Comparison of ENCODE assay signal across 18 cellular contexts in genomic region chr14:34678735-34679134, GRCh38.
"Had no signal": no experiment of that assay in that cellular context is flagged by ENCODE, and none has a peak within 500 bp of the region (broad histone marks: within the 10 kb centered on the region; RNA-seq: fewer than 3 reads in every experiment).

No MANE protein-coding gene starts in this region.

- H3K4me3 ChIP-seq: body of pancreas, left lung, smooth muscle cell, stomach had no signal

- H3K4me1 ChIP-seq: body of pancreas, left lung had no signal

- DNase-seq: activated CD4-positive, alpha-beta T cell treated with anti-CD3 and anti-CD28 coated beads for 4 hours; activated CD8-positive, alpha-beta memory T cell treated with anti-CD3 and anti-CD28 coated beads, Interleukin-2, amount 50 U/mL, for 4 hours; activated CD8-positive, alpha-beta T cell treated with anti-CD3 and anti-CD28 coated beads for 36 hours; activated effector memory CD4-positive, alpha-beta T cell treated with anti-CD3 and anti-CD28 coated beads, Interleukin-2, amount 50 U/mL, for 16 hours; activated T-cell treated with anti-CD3 and anti-CD28 coated beads, Interleukin-2, amount 50 U/mL, for 48 hours; body of pancreas; cerebellar nuclear complex; left lung; naive thymus-derived CD4-positive, alpha-beta T cell; posterior cingulate gyrus; stomach; T-helper 2 cell had no signal

- H3K27ac ChIP-seq: body of pancreas, left lung, neutrophil, stomach had no signal

- H3K9me3 ChIP-seq: body of pancreas, left lung, neutrophil, stomach had no signal

- H3K27me3 ChIP-seq: body of pancreas, left lung, neutrophil, stomach had no signal

- FAIRE-seq: keratinocyte, TTC549, urothelium cell line had no signal

- H3K36me3 ChIP-seq: left lung, neutrophil, stomach had no signal

- ATAC-seq: activated CD8-positive, alpha-beta T cell treated with anti-CD3 and anti-CD28 coated beads for 36 hours; body of pancreas; left lung; naive thymus-derived CD4-positive, alpha-beta T cell; WTC11 had no signal

- H3K4me2 ChIP-seq: smooth muscle cell had no signal
